33 cellular contexts compared by ENCODE assay signal in genomic region chr3:132167870-132168269, GRCh38.
A peak's percentile ranks its signal among the peaks of the same experiment; 100 is the strongest.
DNase-seq lines count a peak whose midpoint lies in the region; ATAC-seq, FAIRE-seq and TF ChIP-seq lines count a peak whose summit lies in the region.
"Had no signal": no experiment of that assay in that cellular context is flagged by ENCODE, and none has a peak within 500 bp of the region (broad histone marks: within the 10 kb centered on the region; RNA-seq: fewer than 3 reads in every experiment).

No MANE protein-coding gene starts in this region.

- no peak for TF ChIP-seq CTCF in liver (IDR thresholded peaks at IDR 0.05; ENCODE audit: low read depth, low read length, missing input control)
- TF ChIP-seq CTCF in HepG2 (CRISPR knock-in tag; IDR thresholded peaks at IDR 0.05), result no peak
- TF ChIP-seq CTCF in right lobe of liver (IDR thresholded peaks at IDR 0.05), result no peak
- TF ChIP-seq CTCF in transverse colon (IDR thresholded peaks at IDR 0.05), result no peak

- 51% methylated on average over 5 of the region's 5 CpGs for WGBS in liver
- WGBS in HepG2 (ENCODE audit: low lambda C conversion rate), result 2% methylated on average over 5 of the region's 5 CpGs
- 45% methylated on average over 5 of the region's 5 CpGs for WGBS in right lobe of liver (ENCODE audit: insufficient coverage, low coverage, low lambda C conversion rate, missing lambda C conversion rate)
- 63 to 69% methylated on average over 2 to 5 of the region's 5 CpGs for WGBS in transverse colon (ENCODE audit: low coverage in 1 of 2), 2 donors

- H4K20me1 ChIP-seq in HepG2 (ENCODE audit: insufficient read depth, low read length), result no peaks in the 10 kb centered on the region
- H4K20me1 ChIP-seq: BLaER1; BLaER1 treated with 17β-estradiol and CSF1 and Interleukin-3, amounts not matched to agents 10 nM and 100 nM had no signal

- FAIRE-seq in HepG2 (lab: Jason Lieb, UNC), result no peak
- FAIRE-seq: A204.1, A549, D721Med had no signal

- CTCF ChIA-PET in HepG2 (lab: Yijun Ruan, JAX; ENCODE audit: low intra/inter-chr PET ratio, low total read pairs), result no interaction called here

- ATAC-seq in HepG2 (no peak), left lobe of liver (peak; percentile 80), right lobe of liver (peak in 3 of 4 donors; percentile 53 to 69 (median 62))
- ATAC-seq: A549; CD8-positive, alpha-beta T cell had no signal

- no peak overlapping the region for H2AFZ ChIP-seq in HepG2 (ENCODE audit: low read length)

- no peak for TF ChIP-seq POLR2A in HepG2 (IDR thresholded peaks at IDR 0.05; ENCODE audit: insufficient read depth in 1 of 2, low read depth in 2 of 2, low read length in 2 of 2)
- no peak for TF ChIP-seq POLR2A in right lobe of liver (IDR thresholded peaks at IDR 0.05)
- TF ChIP-seq POLR2A in transverse colon (IDR thresholded peaks at IDR 0.05), result no peak

- in situ Hi-C loops in HepG2 (cut with HindIII; ENCODE audit: extremely low pct_ligation_motif_present, low pct_unique_long_range_greater_than_20kb) (no loop called here), transverse colon (cut with MboI; ENCODE audit: low pct_ligation_motif_present in 1 of 4, low pct_unique_long_range_greater_than_20kb in 1 of 4, low sequenced_read_pairs in 3 of 4) (no loop called here)

- no peaks in the 10 kb centered on the region for H3K27me3 ChIP-seq in liver (ENCODE audit: control insufficient read depth in 4 of 4, insufficient read depth in 4 of 4, low read length in 3 of 4)
- no peaks in the 10 kb centered on the region for H3K27me3 ChIP-seq in HepG2 (ENCODE audit: control insufficient read depth in 1 of 2, insufficient read depth in 2 of 2, low read length in 2 of 2)
- H3K27me3 ChIP-seq in right lobe of liver, result no peaks in the 10 kb centered on the region
- H3K27me3 ChIP-seq in transverse colon, result no peaks in the 10 kb centered on the region
- H3K27me3 ChIP-seq: BLaER1 had no signal

- no peak overlapping the region for H3K4me2 ChIP-seq in HepG2 (ENCODE audit: low read depth, low read length)
- H3K4me2 ChIP-seq: A549; BLaER1; BLaER1 treated with 17β-estradiol and CSF1 and Interleukin-3, amounts not matched to agents 10 nM and 100 nM had no signal

- H3K27ac ChIP-seq in liver (ENCODE audit: low read depth in 1 of 2, low read length in 2 of 2) (no peak overlapping the region), HepG2 (ENCODE audit: extremely low read length, insufficient read depth, low read length) (no peak overlapping the region), right lobe of liver (no peak overlapping the region), transverse colon (no peak overlapping the region)
- H3K27ac ChIP-seq: 22Rv1; BLaER1; BLaER1 treated with 17β-estradiol and CSF1 and Interleukin-3, amounts not matched to agents 10 nM and 100 nM; C4-2B had no signal

- H3K36me3 ChIP-seq in liver (ENCODE audit: control insufficient read depth in 4 of 4, insufficient read depth in 3 of 4, low read depth in 1 of 4, low read length in 3 of 4) (no peaks in the 10 kb centered on the region), HepG2 (replicated peaks in 1 of 2; ENCODE audit: control insufficient read depth in 1 of 2, insufficient read depth in 2 of 2, low read length in 2 of 2) (no peaks in the 10 kb centered on the region), right lobe of liver (no peaks in the 10 kb centered on the region), transverse colon (no peaks in the 10 kb centered on the region)
- H3K36me3 ChIP-seq: BE2C; BLaER1; BLaER1 treated with 17β-estradiol and CSF1 and Interleukin-3, amounts not matched to agents 10 nM and 100 nM had no signal

- no peaks in the 10 kb centered on the region for H3K79me2 ChIP-seq in HepG2 (ENCODE audit: insufficient read depth, low read length)

- TF ChIP-seq RAD21 in liver (IDR thresholded peaks at IDR 0.05) (no peak), HepG2 (CRISPR knock-in tag; IDR thresholded peaks at IDR 0.05) (no peak)

- no TSS peak for BruUV-seq in HepG2 (replicated peaks; lab: Mats Ljungman, UMichigan)

- H3K9ac ChIP-seq in liver (ENCODE audit: low read depth in 1 of 2, low read length in 2 of 2) (no peak overlapping the region), HepG2 (ENCODE audit: insufficient read depth, low read depth, low read length) (no peak overlapping the region)
- H3K9ac ChIP-seq: BLaER1; BLaER1 treated with 17β-estradiol and CSF1 and Interleukin-3, amounts not matched to agents 10 nM and 100 nM had no signal

- no peaks in the 10 kb centered on the region for H3K9me3 ChIP-seq in liver (ENCODE audit: control insufficient read depth in 4 of 4, low read length in 3 of 4)
- no peaks in the 10 kb centered on the region for H3K9me3 ChIP-seq in HepG2 (ENCODE audit: low read length)
- H3K9me3 ChIP-seq in right lobe of liver, result no peaks in the 10 kb centered on the region
- no peaks in the 10 kb centered on the region for H3K9me3 ChIP-seq in transverse colon
- H3K9me3 ChIP-seq: A549; BE2C; BLaER1; BLaER1 treated with 17β-estradiol and CSF1 and Interleukin-3, amounts not matched to agents 10 nM and 100 nM; Caco-2 had no signal

- DNase-seq in HepG2 (ENCODE audit: low spot score) (no peak), left lobe of liver (ENCODE audit: low spot score) (no peak), right lobe of liver (no peak), transverse colon (no peak), NCI-H2171 treated with DMSO at 0.1 percent for 48 hours (lab: John Stamatoyannopoulos, UW) (no peak)
- DNase-seq: 8988T; ACHN; AML-193; BE2C; C1 segment of cervical spinal cord; Caco-2; Calu3; CD4-positive, alpha-beta memory T cell; CD4-positive, alpha-beta T cell; CD4-positive, CD25-positive, alpha-beta regulatory T cell; CD8-positive, alpha-beta memory T cell; CD8-positive, alpha-beta T cell; COR-L47; DMS 273 treated with DMSO at 0.1 percent for 48 hours; DMS153; DMS53; DMS79; DMS79 treated with DMSO at 0.1 percent for 48 hours; DND-41; EL had no signal

- POLR2A ChIA-PET in HepG2 (lab: Yijun Ruan, JAX), result no interaction called here

- TF ChIP-seq EP300 in HepG2 (IDR thresholded peaks at IDR 0.05; ENCODE audit: low read depth in 2 of 2, low read length in 2 of 2) (no peak), HepG2 (CRISPR knock-in tag; IDR thresholded peaks at IDR 0.05; ENCODE audit: borderline replicate concordance) (no peak), transverse colon (IDR thresholded peaks at IDR 0.05; ENCODE audit: low read depth) (no peak)

- peaks cover 0 to 3% (median 1%) of the 10 kb centered on the region in 4 donors for H3K4me1 ChIP-seq in liver (ENCODE audit: control insufficient read depth in 4 of 4, insufficient read depth in 4 of 4, low read length in 3 of 4)
- H3K4me1 ChIP-seq in HepG2 (ENCODE audit: insufficient read depth, low read length), result no peaks in the 10 kb centered on the region
- peaks cover 0 to 5% (median 0%) of the 10 kb centered on the region in 4 donors for H3K4me1 ChIP-seq in right lobe of liver
- H3K4me1 ChIP-seq in transverse colon, result no peaks in the 10 kb centered on the region
- H3K4me1 ChIP-seq: BE2C; BLaER1; BLaER1 treated with 17β-estradiol and CSF1 and Interleukin-3, amounts not matched to agents 10 nM and 100 nM; Caco-2 had no signal

- intact Hi-C loops in HepG2 (cut with micrococcal nuclease; ENCODE audit: unreplicated experiment) (no loop called here), right lobe of liver (cut with DNase I) (no loop called here), transverse colon (cut with DNase I; ENCODE audit: low total_unique reads) (no loop called here)

- H3K4me3 ChIP-seq in liver (ENCODE audit: low read depth in 1 of 3, low read length in 3 of 3) (no peak overlapping the region), HepG2 (replicated peaks in 1 of 3; ENCODE audit: insufficient read depth in 1 of 3, low read depth in 2 of 3, low read length in 3 of 3) (no peak overlapping the region), right lobe of liver (no peak overlapping the region), transverse colon (no peak overlapping the region)
- H3K4me3 ChIP-seq: A549; BLaER1; BLaER1 treated with 17β-estradiol and CSF1 and Interleukin-3, amounts not matched to agents 10 nM and 100 nM had no signal

TF ChIP-seq in liver, 16 proteins besides CTCF, POLR2A, EP300 and RAD21 (continues in another document):
- TF ChIP-seq HNF4A (conservative IDR thresholded peaks at IDR 0.05) (peak; percentile 37 to 57), NR2F2 (IDR thresholded peaks at IDR 0.05) (no peak)

TF ChIP-seq in HepG2, 621 proteins besides CTCF, POLR2A, EP300 and RAD21:
- TF ChIP-seq ZNF777 (CRISPR knock-in tag; IDR thresholded peaks at IDR 0.05) (no peak), RCOR2 (CRISPR knock-in tag; IDR thresholded peaks at IDR 0.05) (no peak), GTF2F1 (IDR thresholded peaks at IDR 0.05; ENCODE audit: low read length) (no peak), ZNF567 (CRISPR knock-in tag; IDR thresholded peaks at IDR 0.05; ENCODE audit: borderline replicate concordance) (no peak)
